16 cellular contexts compared by ENCODE assay signal in genomic region chr9:136520053-136520540, GRCh38. TPM values are rescaled to one million over a fixed set of nuclear protein-coding genes. Genes with fewer than 3 reads are reported as not detected.
DNase-seq lines count a peak whose midpoint lies in the region; ATAC-seq, FAIRE-seq and TF ChIP-seq lines count a peak whose summit lies in the region.
"Had no signal": no experiment of that assay in that cellular context is flagged by ENCODE, and none has a peak within 500 bp of the region (broad histone marks: within the 10 kb centered on the region; RNA-seq: fewer than 3 reads in every experiment).

No MANE protein-coding gene starts in this region.

- no peaks in the 10 kb centered on the region for H3K36me3 Mint-ChIP-seq in activated naive CD8-positive, alpha-beta T cell treated with anti-CD3 and anti-CD28 coated beads for 36 hours

- no peak overlapping the region for H3K27ac Mint-ChIP-seq in activated naive CD8-positive, alpha-beta T cell treated with anti-CD3 and anti-CD28 coated beads for 36 hours

- peak; percentile 26 to 69; a peak in 5 of 6 replicates for ATAC-seq in A549
- peak; percentile 9 for ATAC-seq in lung (ENCODE audit: insufficient read depth, low FRiP score)

- no peaks in the 10 kb centered on the region for H3K27me3 Mint-ChIP-seq in activated naive CD8-positive, alpha-beta T cell treated with anti-CD3 and anti-CD28 coated beads for 36 hours

- WGBS in A549 (ENCODE audit: missing lambda C conversion rate) = 10% methylated on average over 9 of the region's 20 CpGs
- 73 to 81% methylated on average over 19 to 20 of the region's 20 CpGs for WGBS in lung, 2 donors

- TF ChIP-seq EP300 in A549 (IDR thresholded peaks at IDR 0.05) = no peak

- peak overlapping the region in 1 of 2 donors; percentile 89 for H3K9ac ChIP-seq in colonic mucosa (ENCODE audit: low read depth in 2 of 2, low read length in 2 of 2)
- H3K9ac ChIP-seq: parathyroid adenoma had no signal

- POLR2A ChIA-PET in A549 (lab: Yijun Ruan, JAX) = no interaction called here

- H3K4me2 ChIP-seq in A549 = peak overlapping the region; percentile 94

- H3K27me3 ChIP-seq in H7 (ENCODE audit: control insufficient read depth, insufficient read depth, low read length) (no peaks in the 10 kb centered on the region), colonic mucosa (no peaks in the 10 kb centered on the region), lung (ENCODE audit: control insufficient read depth, insufficient read depth) (no peaks in the 10 kb centered on the region)

- intact Hi-C loops in colonic mucosa (cut with DNase I) = no loop called here

- H3K4me1 ChIP-seq in A549 (peaks cover 44% of the 10 kb centered on the region), colonic mucosa (peaks cover 41% of the 10 kb centered on the region), lung (ENCODE audit: control insufficient read depth in 2 of 2, insufficient read depth in 2 of 2, low read length in 2 of 2) (peaks cover 0 to 30% of the 10 kb centered on the region in 2 donors)
- H3K4me1 ChIP-seq: parathyroid adenoma had no signal

- H3K36me3 ChIP-seq in H7 (replicated peaks; ENCODE audit: control insufficient read depth, insufficient read depth, low read length) (peaks cover 6% of the 10 kb centered on the region), colonic mucosa (peaks cover 22% of the 10 kb centered on the region), lung (ENCODE audit: control insufficient read depth in 2 of 2, insufficient read depth in 2 of 2, low read length in 2 of 2) (peaks cover 0 to 74% of the 10 kb centered on the region in 2 donors)

- TF ChIP-seq POLR2A in A549 (IDR thresholded peaks at IDR 0.05; ENCODE audit: low read length) = no peak

- peak overlapping the region; percentile 91 to 93 for H3K27ac ChIP-seq in A549
- H3K27ac ChIP-seq in colonic mucosa = peak overlapping the region; percentile 80
- H3K27ac ChIP-seq in lung (ENCODE audit: low read depth in 1 of 2, low read length in 1 of 2) = peak overlapping the region in 1 of 2 donors; percentile 91
- H3K27ac ChIP-seq: parathyroid adenoma, VCaP had no signal

- no peak for TF ChIP-seq CTCF in A549 (IDR thresholded peaks at IDR 0.05)
- TF ChIP-seq CTCF in colonic mucosa (IDR thresholded peaks at IDR 0.05) = no peak
- TF ChIP-seq CTCF in lung (IDR thresholded peaks at IDR 0.05; ENCODE audit: control extremely low read depth, extremely low read depth) = no peak

- H3K4me3 ChIP-seq in A549 = peak overlapping the region; percentile 25; the same call in 2 of the 3 replicates
- H3K4me3 ChIP-seq in H7 (ENCODE audit: insufficient read depth, low read depth, low read length) = no peak overlapping the region
- H3K4me3 ChIP-seq in colonic mucosa = no peak overlapping the region
- no peak overlapping the region for H3K4me3 ChIP-seq in lung

- H3K9me3 Mint-ChIP-seq in activated naive CD8-positive, alpha-beta T cell treated with anti-CD3 and anti-CD28 coated beads for 36 hours = no peaks in the 10 kb centered on the region

- DNase-seq in A549 (ENCODE audit: low read depth in 1 of 2, low spot score in 1 of 2) (peak; percentile 72 to 75), H7 (peak; percentile 69), colonic mucosa (peak; percentile 93), lung (ENCODE audit: low spot score) (peak; percentile 83), AG08395 (ENCODE audit: low spot score) (no peak), NCI-H510A (lab: John Stamatoyannopoulos, UW) (no peak), DMS114 treated with DMSO at 0.1 percent for 48 hours (lab: John Stamatoyannopoulos, UW; ENCODE audit: unreplicated experiment) (no peak)
- no peak for DNase-seq in activated naive CD8-positive, alpha-beta T cell treated with anti-CD3 and anti-CD28 coated beads for 36 hours
- DNase-seq: activated naive CD4-positive, alpha-beta T cell; AML-193; effector memory CD4-positive, alpha-beta T cell; midbrain; NCI-H2171 treated with DMSO at 0.1 percent for 48 hours; SW 1271 had no signal

- H3K4me1 Mint-ChIP-seq in activated naive CD8-positive, alpha-beta T cell treated with anti-CD3 and anti-CD28 coated beads for 36 hours = no peaks in the 10 kb centered on the region

- H3K9me3 ChIP-seq in A549 = no peaks in the 10 kb centered on the region
- H3K9me3 ChIP-seq in colonic mucosa = no peaks in the 10 kb centered on the region
- H3K9me3 ChIP-seq in lung (ENCODE audit: control insufficient read depth in 2 of 2, insufficient read depth in 1 of 2, low read length in 1 of 2) = no peaks in the 10 kb centered on the region

- FAIRE-seq in A549 (lab: Jason Lieb, UNC) = no peak

- no peak overlapping the region for H3K4me3 Mint-ChIP-seq in activated naive CD8-positive, alpha-beta T cell treated with anti-CD3 and anti-CD28 coated beads for 36 hours

- CTCF ChIA-PET in A549 (lab: Yijun Ruan, JAX) = interaction anchor here (0.6 to 3.4 kb wide), 13 partner anchors 16 to 208 kb away, joined by 3 to 29 read pairs (median 3); no protein-coding TSS in a partner anchor

- no peak for TF ChIP-seq RAD21 in A549 (conservative IDR thresholded peaks at IDR 0.05 in 1 of 2, IDR thresholded peaks at IDR 0.05 in 1 of 2)

TF ChIP-seq in A549, 52 proteins besides CTCF, POLR2A, EP300 and RAD21:
- TF ChIP-seq ZSCAN20 (CRISPR knock-in tag; IDR thresholded peaks at IDR 0.05) (no peak), HOXB13 (CRISPR knock-in tag; IDR thresholded peaks at IDR 0.05; ENCODE audit: low read depth) (no peak), MAX (IDR thresholded peaks at IDR 0.05) (peak; percentile 47)

RNA-seq across cellular contexts. Expression of gene NOTCH1, which starts 25.8 kb away (rescaled TPM):
- polyA plus RNA-seq in A549 (2011; rRNA removed) = 0.88 and 1.2 TPM in 2 replicates
- 2.6 and 3.9 TPM in 2 replicates for polyA plus RNA-seq in A549 (2012; cell fraction: cytosol; rRNA removed)
- polyA plus RNA-seq in A549 (2012; cell fraction: nucleus; rRNA removed) = 15.6 and 21.6 TPM in 2 replicates
- 4.6 to 6.4 TPM (median 5.7 TPM) in 3 replicates for polyA plus RNA-seq in A549 (2017; fragmentation: RNase III; extraction: RNeasy Plus Mini Kit Qiagen cat#74134 plus additional on column Dnase treatment)
- 1.7 and 2.4 TPM in 2 replicates for polyA minus RNA-seq in A549 (2011; rRNA and poly(A)+ RNA removed)
- 32.2 and 33.3 TPM in 2 replicates for total RNA-seq in H7 (2014; rRNA removed; shearing (Covaris generic))
- total RNA-seq in colonic mucosa = 10 to 100 TPM; 49.3 to 99.4 TPM
- 100 to 1,000 TPM in 1 of 2 donors, 10 to 100 TPM in 1; 64.3 to 101 TPM for total RNA-seq in lung
- 10 to 100 TPM; 23.9 to 24.7 TPM for polyA plus RNA-seq in lung
- 10 to 100 TPM; 48.2 to 51.6 TPM for total RNA-seq in activated naive CD8-positive, alpha-beta T cell treated with anti-CD3 and anti-CD28 coated beads for 36 hours

RNA-seq across cellular contexts. Expression of gene SEC16A, which starts 37.3 kb away (rescaled TPM):
- polyA plus RNA-seq in A549 (2011; rRNA removed) = 24.2 and 32.3 TPM in 2 replicates
- 26.8 and 30.0 TPM in 2 replicates for polyA plus RNA-seq in A549 (2012; cell fraction: cytosol; rRNA removed)
- 90.6 and 117 TPM in 2 replicates for polyA plus RNA-seq in A549 (2012; cell fraction: nucleus; rRNA removed)
- 35.7 to 41.5 TPM (median 38.0 TPM) in 3 replicates for polyA plus RNA-seq in A549 (2017; fragmentation: RNase III; extraction: RNeasy Plus Mini Kit Qiagen cat#74134 plus additional on column Dnase treatment)
- 34.0 and 47.0 TPM in 2 replicates for polyA minus RNA-seq in A549 (2011; rRNA and poly(A)+ RNA removed)
- total RNA-seq in H7 (2014; rRNA removed; shearing (Covaris generic)) = 17.7 and 23.2 TPM in 2 replicates
- total RNA-seq in colonic mucosa = 100 to 1,000 TPM in 1 of 2 donors, 10 to 100 TPM in 1; 66.2 to 104 TPM
- 10 to 100 TPM; 44.3 to 78.8 TPM for total RNA-seq in lung
- 10 to 100 TPM; 44.2 to 49.1 TPM for polyA plus RNA-seq in lung
- total RNA-seq in activated naive CD8-positive, alpha-beta T cell treated with anti-CD3 and anti-CD28 coated beads for 36 hours = 10 to 100 TPM; 69.4 to 71.2 TPM

Comparison
In these comparisons a context has a peak if more than half of its experiments do, and no peak if none do; other contexts are left out.
1. DNase-seq: peak in A549 (2 of 2), H7 (single experiment), colonic mucosa (single experiment) and lung (single experiment); none in AG08395 (single experiment), activated naive CD8-positive, alpha-beta T cell treated with anti-CD3 and anti-CD28 coated beads for 36 hours (single experiment), NCI-H510A (single experiment) and DMS114 treated with DMSO at 0.1 percent for 48 hours (single experiment).